In the genomic region with DNA sequence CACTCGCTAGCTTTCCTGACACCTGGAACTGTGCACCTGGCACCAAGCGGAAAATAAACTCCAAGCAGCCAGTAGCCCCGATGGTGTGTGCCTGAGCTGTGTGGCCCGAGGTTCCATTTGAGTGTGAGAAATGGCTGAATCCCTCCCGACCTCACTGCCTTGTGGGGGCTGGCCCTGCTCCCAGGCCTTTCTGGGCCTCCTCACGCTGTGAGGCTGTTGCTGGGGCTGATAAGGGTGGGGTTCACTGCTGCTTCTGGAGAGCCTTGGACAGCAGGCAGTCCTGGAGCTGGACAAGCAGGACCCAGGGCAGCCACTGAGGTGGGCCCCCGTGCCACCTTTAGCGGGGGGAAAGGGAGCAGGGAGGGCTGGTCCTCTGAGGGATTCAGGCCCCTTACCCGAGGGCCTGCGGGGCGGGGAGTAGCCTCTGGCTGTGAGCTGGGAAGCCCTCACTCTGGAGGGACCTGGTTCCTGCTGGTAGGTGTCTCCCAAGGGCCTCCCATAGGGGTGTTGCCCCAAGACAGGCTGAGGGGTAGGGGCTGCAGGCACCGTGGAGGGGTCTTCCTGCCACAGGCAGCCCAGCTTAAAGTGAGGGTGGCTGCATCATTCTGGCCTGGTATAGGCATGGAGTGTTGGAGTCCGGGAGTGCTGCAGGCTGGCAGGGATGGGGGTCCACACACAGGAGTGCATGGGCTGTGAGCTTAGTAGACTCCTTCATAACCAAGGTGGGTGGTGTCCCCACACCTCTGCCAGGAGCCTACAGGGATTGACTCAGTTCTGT, we compare ENCODE assay signal across 2 cellular contexts.
TF ChIP-seq lines count a peak whose summit lies in the region.

No MANE protein-coding gene starts in this region.

TF ChIP-seq in SK-N-SH, 30 proteins besides CTCF, POLR2A, EP300 and RAD21:
- TF ChIP-seq, protein P1, sequence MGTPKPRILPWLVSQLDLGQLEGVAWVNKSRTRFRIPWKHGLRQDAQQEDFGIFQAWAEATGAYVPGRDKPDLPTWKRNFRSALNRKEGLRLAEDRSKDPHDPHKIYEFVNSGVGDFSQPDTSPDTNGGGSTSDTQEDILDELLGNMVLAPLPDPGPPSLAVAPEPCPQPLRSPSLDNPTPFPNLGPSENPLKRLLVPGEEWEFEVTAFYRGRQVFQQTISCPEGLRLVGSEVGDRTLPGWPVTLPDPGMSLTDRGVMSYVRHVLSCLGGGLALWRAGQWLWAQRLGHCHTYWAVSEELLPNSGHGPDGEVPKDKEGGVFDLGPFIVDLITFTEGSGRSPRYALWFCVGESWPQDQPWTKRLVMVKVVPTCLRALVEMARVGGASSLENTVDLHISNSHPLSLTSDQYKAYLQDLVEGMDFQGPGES (IDR thresholded peaks at IDR 0.05; ENCODE audit: low read depth, low read length): no peak
- no peak for TF ChIP-seq SIN3A (IDR thresholded peaks at IDR 0.05; ENCODE audit: borderline replicate concordance, low read depth, low read length)
- no peak for TF ChIP-seq FOXJ3 (CRISPR knock-in tag; IDR thresholded peaks at IDR 0.05)
- TF ChIP-seq, protein P2, sequence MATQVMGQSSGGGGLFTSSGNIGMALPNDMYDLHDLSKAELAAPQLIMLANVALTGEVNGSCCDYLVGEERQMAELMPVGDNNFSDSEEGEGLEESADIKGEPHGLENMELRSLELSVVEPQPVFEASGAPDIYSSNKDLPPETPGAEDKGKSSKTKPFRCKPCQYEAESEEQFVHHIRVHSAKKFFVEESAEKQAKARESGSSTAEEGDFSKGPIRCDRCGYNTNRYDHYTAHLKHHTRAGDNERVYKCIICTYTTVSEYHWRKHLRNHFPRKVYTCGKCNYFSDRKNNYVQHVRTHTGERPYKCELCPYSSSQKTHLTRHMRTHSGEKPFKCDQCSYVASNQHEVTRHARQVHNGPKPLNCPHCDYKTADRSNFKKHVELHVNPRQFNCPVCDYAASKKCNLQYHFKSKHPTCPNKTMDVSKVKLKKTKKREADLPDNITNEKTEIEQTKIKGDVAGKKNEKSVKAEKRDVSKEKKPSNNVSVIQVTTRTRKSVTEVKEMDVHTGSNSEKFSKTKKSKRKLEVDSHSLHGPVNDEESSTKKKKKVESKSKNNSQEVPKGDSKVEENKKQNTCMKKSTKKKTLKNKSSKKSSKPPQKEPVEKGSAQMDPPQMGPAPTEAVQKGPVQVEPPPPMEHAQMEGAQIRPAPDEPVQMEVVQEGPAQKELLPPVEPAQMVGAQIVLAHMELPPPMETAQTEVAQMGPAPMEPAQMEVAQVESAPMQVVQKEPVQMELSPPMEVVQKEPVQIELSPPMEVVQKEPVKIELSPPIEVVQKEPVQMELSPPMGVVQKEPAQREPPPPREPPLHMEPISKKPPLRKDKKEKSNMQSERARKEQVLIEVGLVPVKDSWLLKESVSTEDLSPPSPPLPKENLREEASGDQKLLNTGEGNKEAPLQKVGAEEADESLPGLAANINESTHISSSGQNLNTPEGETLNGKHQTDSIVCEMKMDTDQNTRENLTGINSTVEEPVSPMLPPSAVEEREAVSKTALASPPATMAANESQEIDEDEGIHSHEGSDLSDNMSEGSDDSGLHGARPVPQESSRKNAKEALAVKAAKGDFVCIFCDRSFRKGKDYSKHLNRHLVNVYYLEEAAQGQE (IDR thresholded peaks at IDR 0.05; ENCODE audit: low read depth, low read length): no peak
- no peak for TF ChIP-seq EZH2phosphoT487 (IDR thresholded peaks at IDR 0.05; ENCODE audit: borderline replicate concordance, low read depth)
- TF ChIP-seq CHD2 (IDR thresholded peaks at IDR 0.05; ENCODE audit: low read length, partially characterized antibody): no peak
- TF ChIP-seq FOXM1 (IDR thresholded peaks at IDR 0.05; ENCODE audit: low read depth): no peak
- no peak for TF ChIP-seq YY1 (IDR thresholded peaks at IDR 0.05; ENCODE audit: low read depth)
TF ChIP-seq in SK-N-SH: peak in this region for 0.

TF ChIP-seq in SK-N-SH treated with all-trans-retinoic acid at 6 μM for 48 hours, 23 proteins besides CTCF, POLR2A, EP300 and RAD21:
- TF ChIP-seq ZFP30 (CRISPR knock-in tag; IDR thresholded peaks at IDR 0.05): no peak
- no peak for TF ChIP-seq ZFP3 (CRISPR knock-in tag; IDR thresholded peaks at IDR 0.05)
- TF ChIP-seq, protein P3, sequence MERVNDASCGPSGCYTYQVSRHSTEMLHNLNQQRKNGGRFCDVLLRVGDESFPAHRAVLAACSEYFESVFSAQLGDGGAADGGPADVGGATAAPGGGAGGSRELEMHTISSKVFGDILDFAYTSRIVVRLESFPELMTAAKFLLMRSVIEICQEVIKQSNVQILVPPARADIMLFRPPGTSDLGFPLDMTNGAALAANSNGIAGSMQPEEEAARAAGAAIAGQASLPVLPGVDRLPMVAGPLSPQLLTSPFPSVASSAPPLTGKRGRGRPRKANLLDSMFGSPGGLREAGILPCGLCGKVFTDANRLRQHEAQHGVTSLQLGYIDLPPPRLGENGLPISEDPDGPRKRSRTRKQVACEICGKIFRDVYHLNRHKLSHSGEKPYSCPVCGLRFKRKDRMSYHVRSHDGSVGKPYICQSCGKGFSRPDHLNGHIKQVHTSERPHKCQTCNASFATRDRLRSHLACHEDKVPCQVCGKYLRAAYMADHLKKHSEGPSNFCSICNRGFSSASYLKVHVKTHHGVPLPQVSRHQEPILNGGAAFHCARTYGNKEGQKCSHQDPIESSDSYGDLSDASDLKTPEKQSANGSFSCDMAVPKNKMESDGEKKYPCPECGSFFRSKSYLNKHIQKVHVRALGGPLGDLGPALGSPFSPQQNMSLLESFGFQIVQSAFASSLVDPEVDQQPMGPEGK (CRISPR knock-in tag; IDR thresholded peaks at IDR 0.05; ENCODE audit: borderline replicate concordance): no peak
- TF ChIP-seq TCF4 (CRISPR knock-in tag; IDR thresholded peaks at IDR 0.05; ENCODE audit: borderline replicate concordance): no peak
- no peak for TF ChIP-seq RARB (CRISPR knock-in tag; IDR thresholded peaks at IDR 0.05)
- TF ChIP-seq, protein P4, sequence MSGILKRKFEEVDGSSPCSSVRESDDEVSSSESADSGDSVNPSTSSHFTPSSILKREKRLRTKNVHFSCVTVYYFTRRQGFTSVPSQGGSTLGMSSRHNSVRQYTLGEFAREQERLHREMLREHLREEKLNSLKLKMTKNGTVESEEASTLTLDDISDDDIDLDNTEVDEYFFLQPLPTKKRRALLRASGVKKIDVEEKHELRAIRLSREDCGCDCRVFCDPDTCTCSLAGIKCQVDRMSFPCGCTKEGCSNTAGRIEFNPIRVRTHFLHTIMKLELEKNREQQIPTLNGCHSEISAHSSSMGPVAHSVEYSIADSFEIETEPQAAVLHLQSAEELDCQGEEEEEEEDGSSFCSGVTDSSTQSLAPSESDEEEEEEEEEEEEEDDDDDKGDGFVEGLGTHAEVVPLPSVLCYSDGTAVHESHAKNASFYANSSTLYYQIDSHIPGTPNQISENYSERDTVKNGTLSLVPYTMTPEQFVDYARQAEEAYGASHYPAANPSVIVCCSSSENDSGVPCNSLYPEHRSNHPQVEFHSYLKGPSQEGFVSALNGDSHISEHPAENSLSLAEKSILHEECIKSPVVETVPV (CRISPR knock-in tag; IDR thresholded peaks at IDR 0.05): no peak
- TF ChIP-seq BACH2 (CRISPR knock-in tag; IDR thresholded peaks at IDR 0.05; ENCODE audit: borderline replicate concordance): no peak
- no peak for TF ChIP-seq ZC3H10 (CRISPR knock-in tag; IDR thresholded peaks at IDR 0.05)
- TF ChIP-seq ESRRG (CRISPR knock-in tag; IDR thresholded peaks at IDR 0.05): no peak
- no peak for TF ChIP-seq ARNTL (CRISPR knock-in tag; IDR thresholded peaks at IDR 0.05; ENCODE audit: borderline replicate concordance, low read depth)
- TF ChIP-seq GLIS3 (CRISPR knock-in tag; IDR thresholded peaks at IDR 0.05): no peak
- TF ChIP-seq, protein P5, sequence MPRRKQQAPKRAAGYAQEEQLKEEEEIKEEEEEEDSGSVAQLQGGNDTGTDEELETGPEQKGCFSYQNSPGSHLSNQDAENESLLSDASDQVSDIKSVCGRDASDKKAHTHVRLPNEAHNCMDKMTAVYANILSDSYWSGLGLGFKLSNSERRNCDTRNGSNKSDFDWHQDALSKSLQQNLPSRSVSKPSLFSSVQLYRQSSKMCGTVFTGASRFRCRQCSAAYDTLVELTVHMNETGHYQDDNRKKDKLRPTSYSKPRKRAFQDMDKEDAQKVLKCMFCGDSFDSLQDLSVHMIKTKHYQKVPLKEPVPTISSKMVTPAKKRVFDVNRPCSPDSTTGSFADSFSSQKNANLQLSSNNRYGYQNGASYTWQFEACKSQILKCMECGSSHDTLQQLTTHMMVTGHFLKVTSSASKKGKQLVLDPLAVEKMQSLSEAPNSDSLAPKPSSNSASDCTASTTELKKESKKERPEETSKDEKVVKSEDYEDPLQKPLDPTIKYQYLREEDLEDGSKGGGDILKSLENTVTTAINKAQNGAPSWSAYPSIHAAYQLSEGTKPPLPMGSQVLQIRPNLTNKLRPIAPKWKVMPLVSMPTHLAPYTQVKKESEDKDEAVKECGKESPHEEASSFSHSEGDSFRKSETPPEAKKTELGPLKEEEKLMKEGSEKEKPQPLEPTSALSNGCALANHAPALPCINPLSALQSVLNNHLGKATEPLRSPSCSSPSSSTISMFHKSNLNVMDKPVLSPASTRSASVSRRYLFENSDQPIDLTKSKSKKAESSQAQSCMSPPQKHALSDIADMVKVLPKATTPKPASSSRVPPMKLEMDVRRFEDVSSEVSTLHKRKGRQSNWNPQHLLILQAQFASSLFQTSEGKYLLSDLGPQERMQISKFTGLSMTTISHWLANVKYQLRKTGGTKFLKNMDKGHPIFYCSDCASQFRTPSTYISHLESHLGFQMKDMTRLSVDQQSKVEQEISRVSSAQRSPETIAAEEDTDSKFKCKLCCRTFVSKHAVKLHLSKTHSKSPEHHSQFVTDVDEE (CRISPR knock-in tag; IDR thresholded peaks at IDR 0.05): no peak
- TF ChIP-seq ZNF8 (CRISPR knock-in tag; IDR thresholded peaks at IDR 0.05): no peak
- no peak for TF ChIP-seq ZNF70 (CRISPR knock-in tag; IDR thresholded peaks at IDR 0.05)
- TF ChIP-seq, protein P6, sequence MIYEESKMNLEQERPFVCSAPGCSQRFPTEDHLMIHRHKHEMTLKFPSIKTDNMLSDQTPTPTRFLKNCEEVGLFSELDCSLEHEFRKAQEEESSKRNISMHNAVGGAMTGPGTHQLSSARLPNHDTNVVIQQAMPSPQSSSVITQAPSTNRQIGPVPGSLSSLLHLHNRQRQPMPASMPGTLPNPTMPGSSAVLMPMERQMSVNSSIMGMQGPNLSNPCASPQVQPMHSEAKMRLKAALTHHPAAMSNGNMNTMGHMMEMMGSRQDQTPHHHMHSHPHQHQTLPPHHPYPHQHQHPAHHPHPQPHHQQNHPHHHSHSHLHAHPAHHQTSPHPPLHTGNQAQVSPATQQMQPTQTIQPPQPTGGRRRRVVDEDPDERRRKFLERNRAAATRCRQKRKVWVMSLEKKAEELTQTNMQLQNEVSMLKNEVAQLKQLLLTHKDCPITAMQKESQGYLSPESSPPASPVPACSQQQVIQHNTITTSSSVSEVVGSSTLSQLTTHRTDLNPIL (CRISPR knock-in tag; IDR thresholded peaks at IDR 0.05; ENCODE audit: low read depth): no peak
- no peak for TF ChIP-seq OSR1 (CRISPR knock-in tag; IDR thresholded peaks at IDR 0.05)
TF ChIP-seq in SK-N-SH treated with all-trans-retinoic acid at 6 μM for 48 hours: peak in this region for 0.
